Comparison of ENCODE assay signal across 8 cellular contexts in the genomic region with DNA sequence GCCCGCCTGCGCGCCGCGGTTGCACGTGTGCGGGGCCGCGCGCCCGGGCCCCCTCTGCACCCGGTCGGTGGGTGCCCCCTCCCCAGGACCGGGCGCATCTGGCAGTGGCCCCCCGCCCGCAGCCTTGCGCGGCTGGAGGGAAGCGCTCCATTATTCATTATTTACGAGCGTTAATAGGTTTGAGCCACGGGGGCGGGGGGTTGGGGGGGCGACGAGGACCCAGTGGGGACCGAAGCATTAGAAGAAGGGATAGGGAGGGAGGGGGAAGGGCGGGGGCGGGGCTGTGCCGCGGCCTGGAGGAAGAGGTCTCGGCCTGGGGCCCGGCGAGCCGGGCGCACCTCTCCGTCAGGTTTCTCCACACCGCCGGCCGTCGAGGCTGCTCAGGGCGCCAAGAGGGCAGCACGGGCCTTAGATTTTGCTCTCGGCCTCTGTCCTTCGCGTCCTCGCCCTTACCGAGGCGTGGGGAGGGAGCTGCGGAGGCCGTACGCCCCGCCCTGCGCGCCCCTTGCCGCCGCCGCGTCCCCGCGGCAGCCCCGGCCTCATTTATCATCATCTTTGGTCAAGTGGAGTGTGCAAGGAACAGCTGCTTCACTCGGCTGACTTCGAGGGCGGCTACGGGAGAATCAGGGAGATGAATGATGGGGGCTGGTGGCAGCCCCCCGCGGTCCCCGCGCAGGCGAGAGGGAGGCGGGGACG. TPM values are rescaled to one million over a fixed set of nuclear protein-coding genes. Genes with fewer than 3 reads are reported as not detected.
DNase-seq lines count a peak whose midpoint lies in the region; ATAC-seq and TF ChIP-seq lines count a peak whose summit lies in the region.

No MANE protein-coding gene starts in this region.

- H3K27me3 ChIP-seq in GM06990 (replicated peaks; ENCODE audit: control insufficient read depth, insufficient read depth, low read length), result no peaks in the 10 kb centered on the region
- no peaks in the 10 kb centered on the region for H3K27me3 ChIP-seq in cardiac muscle cell
- H3K27me3 ChIP-seq in rectal smooth muscle tissue (ENCODE audit: control insufficient read depth, insufficient read depth, low read length), result no peaks in the 10 kb centered on the region

- H3K4me3 Mint-ChIP-seq in activated CD8-positive, alpha-beta T cell treated with anti-CD3 and anti-CD28 coated beads, Interleukin-2, amount 10 ng/mL, durations not matched to agents 7 days and 5 days, result peak overlapping the region; percentile 66

- peak; percentile 23 for ATAC-seq in HG02885 (IDR thresholded peaks at IDR 0.05; ENCODE audit: poor library complexity, unreplicated experiment)
- ATAC-seq in activated CD8-positive, alpha-beta T cell treated with anti-CD3 and anti-CD28 coated beads, Interleukin-2, amount 10 ng/mL, durations not matched to agents 7 days and 5 days, result peak; percentile 16
- no peak for ATAC-seq in HG02840 (IDR thresholded peaks at IDR 0.05; ENCODE audit: low FRiP score, unreplicated experiment)
- ATAC-seq in GM21737 (IDR thresholded peaks at IDR 0.05; ENCODE audit: unreplicated experiment), result no peak

- CTCF ChIA-PET in activated CD8-positive, alpha-beta T cell treated with anti-CD3 and anti-CD28 coated beads, Interleukin-2, amount 10 ng/mL, durations not matched to agents 7 days and 5 days (lab: Charles Lee), result interaction anchor here (1.2 to 1.6 kb wide), 3 partner anchors 29 to 103 kb away, joined by 3 read pairs; no protein-coding TSS in a partner anchor

- H3K27ac Mint-ChIP-seq in activated CD8-positive, alpha-beta T cell treated with anti-CD3 and anti-CD28 coated beads, Interleukin-2, amount 10 ng/mL, durations not matched to agents 7 days and 5 days, result no peak overlapping the region

- H3K36me3 Mint-ChIP-seq in activated CD8-positive, alpha-beta T cell treated with anti-CD3 and anti-CD28 coated beads, Interleukin-2, amount 10 ng/mL, durations not matched to agents 7 days and 5 days (ENCODE audit: low read depth), result no peaks in the 10 kb centered on the region

- peak overlapping the region; percentile 96 for H3K27ac ChIP-seq in cardiac muscle cell
- H3K27ac ChIP-seq in rectal smooth muscle tissue (ENCODE audit: low read depth, low read length), result peak overlapping the region; percentile 71

- peaks cover 13% of the 10 kb centered on the region for H3K27me3 Mint-ChIP-seq in activated CD8-positive, alpha-beta T cell treated with anti-CD3 and anti-CD28 coated beads, Interleukin-2, amount 10 ng/mL, durations not matched to agents 7 days and 5 days (ENCODE audit: low read depth)

- DNase-seq in GM06990 (ENCODE audit: extremely low read depth, insufficient read length) (peak; percentile 57), cardiac muscle cell (ENCODE audit: low read depth in 1 of 2, low spot score in 1 of 2) (peak; percentile 20 to 66), AG08396 (ENCODE audit: low spot score) (no peak)
- no peak for DNase-seq in activated CD8-positive, alpha-beta T cell treated with anti-CD3 and anti-CD28 coated beads, Interleukin-2, amount 10 ng/mL, durations not matched to agents 7 days and 5 days

- H3K9me3 ChIP-seq in cardiac muscle cell (ENCODE audit: low read depth), result no peaks in the 10 kb centered on the region

- peaks cover 25% of the 10 kb centered on the region for H3K4me1 Mint-ChIP-seq in activated CD8-positive, alpha-beta T cell treated with anti-CD3 and anti-CD28 coated beads, Interleukin-2, amount 10 ng/mL, durations not matched to agents 7 days and 5 days (ENCODE audit: low read depth)

- no peak for TF ChIP-seq CTCF in GM06990 (IDR thresholded peaks at IDR 0.05; ENCODE audit: insufficient read depth, low read length, poor library complexity, severe bottlenecking)
- TF ChIP-seq CTCF in cardiac muscle cell (IDR thresholded peaks at IDR 0.05; ENCODE audit: low read depth, low read length), result peak; percentile 12

- peaks cover 61% of the 10 kb centered on the region for H3K4me1 ChIP-seq in cardiac muscle cell (ENCODE audit: low read depth)
- peaks cover 44% of the 10 kb centered on the region for H3K4me1 ChIP-seq in rectal smooth muscle tissue (ENCODE audit: control insufficient read depth, insufficient read depth, low read length)

- H3K36me3 ChIP-seq in GM06990 (ENCODE audit: control insufficient read depth, insufficient read depth, low read length) (no peaks in the 10 kb centered on the region), cardiac muscle cell (no peaks in the 10 kb centered on the region), rectal smooth muscle tissue (ENCODE audit: control insufficient read depth, insufficient read depth, low read length) (no peaks in the 10 kb centered on the region)

- H3K4me3 ChIP-seq in GM06990 (replicated peaks; ENCODE audit: low read depth, low read length), result peak overlapping the region; percentile 51
- peak overlapping the region; percentile 42 for H3K4me3 ChIP-seq in cardiac muscle cell
- peak overlapping the region; percentile 64 for H3K4me3 ChIP-seq in rectal smooth muscle tissue (ENCODE audit: low read length)

- no peak overlapping the region for H3K9ac ChIP-seq in rectal smooth muscle tissue (ENCODE audit: low read length)

- no peaks in the 10 kb centered on the region for H3K9me3 Mint-ChIP-seq in activated CD8-positive, alpha-beta T cell treated with anti-CD3 and anti-CD28 coated beads, Interleukin-2, amount 10 ng/mL, durations not matched to agents 7 days and 5 days (ENCODE audit: insufficient read depth)

- POLR2A ChIA-PET in activated CD8-positive, alpha-beta T cell treated with anti-CD3 and anti-CD28 coated beads, Interleukin-2, amount 10 ng/mL, durations not matched to agents 7 days and 5 days (lab: Charles Lee), result interaction anchor here (0.6 to 1.2 kb wide), 2 partner anchors 11 to 19 kb away, joined by 3 to 4 read pairs; no protein-coding TSS in a partner anchor

RNA-seq across cellular contexts. Expression of a gene that starts 54.2 kb away (rescaled TPM):
- 100 to 1,000 TPM; 212 to 254 TPM for total RNA-seq in activated CD8-positive, alpha-beta T cell treated with anti-CD3 and anti-CD28 coated beads, Interleukin-2, amount 10 ng/mL, durations not matched to agents 7 days and 5 days
- total RNA-seq in cardiac muscle cell, result 36.4 and 45.9 TPM in 2 replicates
- 28.5 and 38.9 TPM in 2 replicates for polyA plus RNA-seq in cardiac muscle cell

Comparison
In these comparisons a context has a peak if more than half of its experiments do, and no peak if none do; other contexts are left out.
1. DNase-seq: peak in GM06990 (single experiment) and cardiac muscle cell (2 of 2); none in activated CD8-positive, alpha-beta T cell treated with anti-CD3 and anti-CD28 coated beads, Interleukin-2, amount 10 ng/mL, durations not matched to agents 7 days and 5 days (single experiment) and AG08396 (single experiment).
2. ATAC-seq: peak in HG02885 (single experiment) and activated CD8-positive, alpha-beta T cell treated with anti-CD3 and anti-CD28 coated beads, Interleukin-2, amount 10 ng/mL, durations not matched to agents 7 days and 5 days (single experiment); none in HG02840 (single experiment) and GM21737 (single experiment).
3. Peak in every context shown above with its lines, with median percentiles within 50 percentile points of each other: H3K4me3 ChIP-seq.